25 cellular contexts compared by ENCODE assay signal in the genomic region with DNA sequence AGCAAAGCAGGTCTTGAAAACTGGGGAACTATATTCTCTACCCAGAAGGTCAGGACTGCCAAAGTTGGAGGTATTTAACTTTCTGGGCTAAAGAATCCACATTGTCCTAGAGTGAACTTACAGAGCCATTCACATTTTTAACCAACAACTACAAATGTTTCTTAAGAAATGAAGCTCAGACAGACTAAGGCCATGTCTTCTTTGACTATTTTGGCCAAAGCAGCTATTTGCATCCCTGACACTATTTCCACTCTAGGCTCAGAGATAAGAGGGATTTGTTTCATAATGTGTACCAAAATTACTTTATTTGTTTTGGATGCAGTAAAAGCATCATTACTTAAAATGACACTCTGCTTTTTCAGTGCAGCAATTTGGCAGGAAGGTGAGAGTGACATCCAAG. TPM values are rescaled to one million over a fixed set of nuclear protein-coding genes. Genes with fewer than 3 reads are reported as not detected.
"Had no signal": no experiment of that assay in that cellular context is flagged by ENCODE, and none has a peak within 500 bp of the region (broad histone marks: within the 10 kb centered on the region; RNA-seq: fewer than 3 reads in every experiment).

No MANE protein-coding gene starts in this region.

- H3K4me3 ChIP-seq: adrenal gland, body of pancreas, K562, Peyer's patch had no signal

- H3K4me1 Mint-ChIP-seq: activated naive CD8-positive, alpha-beta T cell treated with anti-CD3 and anti-CD28 coated beads, Interleukin-2, amount 10 ng/mL, durations not matched to agents 7 days and 5 days; T-helper 17 cell had no signal

- DNase-seq: activated CD4-positive, alpha-beta T cell treated with anti-CD3 and anti-CD28 coated beads for 48 hours; activated CD4-positive, alpha-beta T cell treated with anti-CD3 and anti-CD28 coated beads, Interleukin-2, amount 50 U/mL, for 4 hours; activated CD4-positive, CD25-positive, alpha-beta regulatory T cell treated with anti-CD3 and anti-CD28 coated beads, Interleukin-2, amount 50 U/mL, for 72 hours; activated CD8-positive, alpha-beta memory T cell treated with anti-CD3 and anti-CD28 coated beads, Interleukin-2, amount 50 U/mL, for 48 hours; activated CD8-positive, alpha-beta T cell treated with anti-CD3 and anti-CD28 coated beads, Interleukin-2, amount 10 ng/mL, durations not matched to agents 7 days and 5 days; activated naive CD4-positive, alpha-beta T cell treated with anti-CD3 and anti-CD28 coated beads, Interleukin-2, amount 50 U/mL, for 16 hours; activated naive CD8-positive, alpha-beta T cell treated with anti-CD3 and anti-CD28 coated beads, Interleukin-2, amount 10 ng/mL, durations not matched to agents 7 days and 5 days; activated T-cell treated with anti-CD3 and anti-CD28 coated beads, Interleukin-2, amount 50 U/mL, for 1 hour; adrenal gland; anterior cingulate cortex; body of pancreas; Karpas-422; MM.1S; NCI-H1105 treated with DMSO at 0.1 percent for 48 hours; NCI-H1436 treated with DMSO at 0.1 percent for 48 hours; NCI-H187; NCI-H2081; NCI-H510A treated with DMSO at 0.1 percent for 48 hours; NCI-H69; Peyer's patch; SIG-M5; T-helper 17 cell; T-helper 9 cell had no signal

- H3K27ac Mint-ChIP-seq: activated CD8-positive, alpha-beta T cell treated with anti-CD3 and anti-CD28 coated beads, Interleukin-2, amount 10 ng/mL, durations not matched to agents 7 days and 5 days; activated naive CD8-positive, alpha-beta T cell treated with anti-CD3 and anti-CD28 coated beads, Interleukin-2, amount 10 ng/mL, durations not matched to agents 7 days and 5 days; T-helper 17 cell had no signal

- H3K36me3 Mint-ChIP-seq: activated naive CD8-positive, alpha-beta T cell treated with anti-CD3 and anti-CD28 coated beads, Interleukin-2, amount 10 ng/mL, durations not matched to agents 7 days and 5 days; WTC11 had no signal

- H3K36me3 ChIP-seq: Peyer's patch had no signal

- H3K27me3 ChIP-seq: adrenal gland, body of pancreas, Peyer's patch had no signal

- H3K4me1 ChIP-seq: body of pancreas, Peyer's patch had no signal

- H3K27me3 Mint-ChIP-seq: activated naive CD8-positive, alpha-beta T cell treated with anti-CD3 and anti-CD28 coated beads, Interleukin-2, amount 10 ng/mL, durations not matched to agents 7 days and 5 days; T-helper 17 cell had no signal

- H3K9me3 Mint-ChIP-seq: WTC11 had no signal

- H3K9me3 ChIP-seq: adrenal gland, body of pancreas, Peyer's patch had no signal

- H3K4me3 Mint-ChIP-seq: activated CD8-positive, alpha-beta T cell treated with anti-CD3 and anti-CD28 coated beads, Interleukin-2, amount 10 ng/mL, durations not matched to agents 7 days and 5 days; activated naive CD8-positive, alpha-beta T cell treated with anti-CD3 and anti-CD28 coated beads, Interleukin-2, amount 10 ng/mL, durations not matched to agents 7 days and 5 days; T-helper 17 cell; WTC11 had no signal

- H3K27ac ChIP-seq: body of pancreas, Peyer's patch had no signal

- ATAC-seq: activated CD8-positive, alpha-beta T cell treated with anti-CD3 and anti-CD28 coated beads, Interleukin-2, amount 10 ng/mL, durations not matched to agents 7 days and 5 days; body of pancreas; K562; T-helper 17 cell had no signal

RNA-seq across cellular contexts. Expression of gene PID1, which starts 18.1 kb away (rescaled TPM):
- total RNA-seq: activated CD8-positive, alpha-beta T cell treated with anti-CD3 and anti-CD28 coated beads, Interleukin-2, amount 10 ng/mL, durations not matched to agents 7 days and 5 days; K562 had no signal
- polyA plus RNA-seq: K562 had no signal
